In the genomic region with DNA sequence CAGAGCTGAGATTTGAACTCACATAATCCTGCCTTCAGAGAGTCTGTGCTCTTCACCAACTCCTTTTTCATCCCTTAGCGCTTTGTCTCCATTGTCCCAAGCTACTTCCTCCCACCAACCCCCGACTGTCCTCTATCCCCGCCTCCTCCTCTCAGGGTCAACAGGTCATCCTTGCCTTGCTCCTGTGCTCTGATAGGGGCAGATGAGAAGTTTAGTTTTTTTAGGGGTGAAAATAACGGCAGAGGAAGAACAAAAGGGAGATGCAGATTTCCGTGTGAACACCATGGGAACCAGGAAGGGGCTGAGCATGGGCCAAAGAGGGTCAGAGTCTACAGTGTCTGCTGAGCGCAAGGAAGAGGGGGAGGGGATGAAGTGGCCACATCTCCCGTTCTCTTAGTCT, we compare ENCODE assay signal across 2 cellular contexts.
TF ChIP-seq lines count a peak whose summit lies in the region.

No MANE protein-coding gene starts in this region.

TF ChIP-seq in GM23338, 12 proteins besides CTCF, POLR2A, EP300 and RAD21 (continued from another document):
- TF ChIP-seq, protein P1, sequence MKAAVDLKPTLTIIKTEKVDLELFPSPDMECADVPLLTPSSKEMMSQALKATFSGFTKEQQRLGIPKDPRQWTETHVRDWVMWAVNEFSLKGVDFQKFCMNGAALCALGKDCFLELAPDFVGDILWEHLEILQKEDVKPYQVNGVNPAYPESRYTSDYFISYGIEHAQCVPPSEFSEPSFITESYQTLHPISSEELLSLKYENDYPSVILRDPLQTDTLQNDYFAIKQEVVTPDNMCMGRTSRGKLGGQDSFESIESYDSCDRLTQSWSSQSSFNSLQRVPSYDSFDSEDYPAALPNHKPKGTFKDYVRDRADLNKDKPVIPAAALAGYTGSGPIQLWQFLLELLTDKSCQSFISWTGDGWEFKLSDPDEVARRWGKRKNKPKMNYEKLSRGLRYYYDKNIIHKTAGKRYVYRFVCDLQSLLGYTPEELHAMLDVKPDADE (IDR thresholded peaks at IDR 0.05): no peak

TF ChIP-seq in K562, 482 proteins besides CTCF, POLR2A, EP300 and RAD21 (continued from another document and continues in another):
- TF ChIP-seq, protein P2, sequence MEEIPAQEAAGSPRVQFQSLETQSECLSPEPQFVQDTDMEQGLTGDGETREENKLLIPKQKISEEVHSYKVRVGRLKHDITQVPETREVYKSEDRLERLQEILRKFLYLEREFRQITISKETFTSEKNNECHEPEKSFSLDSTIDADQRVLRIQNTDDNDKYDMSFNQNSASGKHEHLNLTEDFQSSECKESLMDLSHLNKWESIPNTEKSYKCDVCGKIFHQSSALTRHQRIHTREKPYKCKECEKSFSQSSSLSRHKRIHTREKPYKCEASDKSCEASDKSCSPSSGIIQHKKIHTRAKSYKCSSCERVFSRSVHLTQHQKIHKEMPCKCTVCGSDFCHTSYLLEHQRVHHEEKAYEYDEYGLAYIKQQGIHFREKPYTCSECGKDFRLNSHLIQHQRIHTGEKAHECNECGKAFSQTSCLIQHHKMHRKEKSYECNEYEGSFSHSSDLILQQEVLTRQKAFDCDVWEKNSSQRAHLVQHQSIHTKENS (CRISPR knock-in tag; IDR thresholded peaks at IDR 0.05): no peak
- TF ChIP-seq, protein P3, sequence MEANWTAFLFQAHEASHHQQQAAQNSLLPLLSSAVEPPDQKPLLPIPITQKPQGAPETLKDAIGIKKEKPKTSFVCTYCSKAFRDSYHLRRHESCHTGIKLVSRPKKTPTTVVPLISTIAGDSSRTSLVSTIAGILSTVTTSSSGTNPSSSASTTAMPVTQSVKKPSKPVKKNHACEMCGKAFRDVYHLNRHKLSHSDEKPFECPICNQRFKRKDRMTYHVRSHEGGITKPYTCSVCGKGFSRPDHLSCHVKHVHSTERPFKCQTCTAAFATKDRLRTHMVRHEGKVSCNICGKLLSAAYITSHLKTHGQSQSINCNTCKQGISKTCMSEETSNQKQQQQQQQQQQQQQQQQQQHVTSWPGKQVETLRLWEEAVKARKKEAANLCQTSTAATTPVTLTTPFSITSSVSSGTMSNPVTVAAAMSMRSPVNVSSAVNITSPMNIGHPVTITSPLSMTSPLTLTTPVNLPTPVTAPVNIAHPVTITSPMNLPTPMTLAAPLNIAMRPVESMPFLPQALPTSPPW (CRISPR knock-in tag; IDR thresholded peaks at IDR 0.05): peak; percentile 21; the same call in 1 of the 2 replicates
- TF ChIP-seq ZNF644 (tag; IDR thresholded peaks at IDR 0.05; ENCODE audit: low read depth): no peak
- no peak for TF ChIP-seq GATAD2B (IDR thresholded peaks at IDR 0.05; ENCODE audit: borderline replicate concordance)
- TF ChIP-seq EHMT2 (IDR thresholded peaks at IDR 0.05): peak; percentile 43; the same call in 1 of the 2 replicates
- TF ChIP-seq EGR1 (conservative IDR thresholded peaks at IDR 0.05): peak; percentile 56
- TF ChIP-seq NBN (IDR thresholded peaks at IDR 0.05; ENCODE audit: low read depth): 0 out of 2 replicates have a peak, but pooled peaks have one; percentile 19
- TF ChIP-seq NCOA6 (IDR thresholded peaks at IDR 0.05): no peak
- TF ChIP-seq SETDB1 (IDR thresholded peaks at IDR 0.05; ENCODE audit: low read length): no peak
- TF ChIP-seq, protein P4, sequence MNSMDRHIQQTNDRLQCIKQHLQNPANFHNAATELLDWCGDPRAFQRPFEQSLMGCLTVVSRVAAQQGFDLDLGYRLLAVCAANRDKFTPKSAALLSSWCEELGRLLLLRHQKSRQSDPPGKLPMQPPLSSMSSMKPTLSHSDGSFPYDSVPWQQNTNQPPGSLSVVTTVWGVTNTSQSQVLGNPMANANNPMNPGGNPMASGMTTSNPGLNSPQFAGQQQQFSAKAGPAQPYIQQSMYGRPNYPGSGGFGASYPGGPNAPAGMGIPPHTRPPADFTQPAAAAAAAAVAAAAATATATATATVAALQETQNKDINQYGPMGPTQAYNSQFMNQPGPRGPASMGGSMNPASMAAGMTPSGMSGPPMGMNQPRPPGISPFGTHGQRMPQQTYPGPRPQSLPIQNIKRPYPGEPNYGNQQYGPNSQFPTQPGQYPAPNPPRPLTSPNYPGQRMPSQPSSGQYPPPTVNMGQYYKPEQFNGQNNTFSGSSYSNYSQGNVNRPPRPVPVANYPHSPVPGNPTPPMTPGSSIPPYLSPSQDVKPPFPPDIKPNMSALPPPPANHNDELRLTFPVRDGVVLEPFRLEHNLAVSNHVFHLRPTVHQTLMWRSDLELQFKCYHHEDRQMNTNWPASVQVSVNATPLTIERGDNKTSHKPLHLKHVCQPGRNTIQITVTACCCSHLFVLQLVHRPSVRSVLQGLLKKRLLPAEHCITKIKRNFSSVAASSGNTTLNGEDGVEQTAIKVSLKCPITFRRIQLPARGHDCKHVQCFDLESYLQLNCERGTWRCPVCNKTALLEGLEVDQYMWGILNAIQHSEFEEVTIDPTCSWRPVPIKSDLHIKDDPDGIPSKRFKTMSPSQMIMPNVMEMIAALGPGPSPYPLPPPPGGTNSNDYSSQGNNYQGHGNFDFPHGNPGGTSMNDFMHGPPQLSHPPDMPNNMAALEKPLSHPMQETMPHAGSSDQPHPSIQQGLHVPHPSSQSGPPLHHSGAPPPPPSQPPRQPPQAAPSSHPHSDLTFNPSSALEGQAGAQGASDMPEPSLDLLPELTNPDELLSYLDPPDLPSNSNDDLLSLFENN (IDR thresholded peaks at IDR 0.05; ENCODE audit: low read depth in 2 of 2, low read length in 2 of 2): 0 out of 4 replicates have a peak, but pooled peaks of 1 of the 2 experiments have one; percentile 15
- TF ChIP-seq YY1 (IDR thresholded peaks at IDR 0.05; ENCODE audit: borderline replicate concordance in 1 of 3, control insufficient read depth in 1 of 3, extremely low read depth in 1 of 3, insufficient read depth in 3 of 3, insufficient read length in 1 of 3, insufficient replicate concordance in 2 of 3, low read depth in 1 of 3, low read length in 2 of 3): no peak
- TF ChIP-seq NR2C1 (IDR thresholded peaks at IDR 0.05): peak; percentile 82
- peak; percentile 80 for TF ChIP-seq NR2C1 (tag; IDR thresholded peaks at IDR 0.05)
- TF ChIP-seq, protein P5, sequence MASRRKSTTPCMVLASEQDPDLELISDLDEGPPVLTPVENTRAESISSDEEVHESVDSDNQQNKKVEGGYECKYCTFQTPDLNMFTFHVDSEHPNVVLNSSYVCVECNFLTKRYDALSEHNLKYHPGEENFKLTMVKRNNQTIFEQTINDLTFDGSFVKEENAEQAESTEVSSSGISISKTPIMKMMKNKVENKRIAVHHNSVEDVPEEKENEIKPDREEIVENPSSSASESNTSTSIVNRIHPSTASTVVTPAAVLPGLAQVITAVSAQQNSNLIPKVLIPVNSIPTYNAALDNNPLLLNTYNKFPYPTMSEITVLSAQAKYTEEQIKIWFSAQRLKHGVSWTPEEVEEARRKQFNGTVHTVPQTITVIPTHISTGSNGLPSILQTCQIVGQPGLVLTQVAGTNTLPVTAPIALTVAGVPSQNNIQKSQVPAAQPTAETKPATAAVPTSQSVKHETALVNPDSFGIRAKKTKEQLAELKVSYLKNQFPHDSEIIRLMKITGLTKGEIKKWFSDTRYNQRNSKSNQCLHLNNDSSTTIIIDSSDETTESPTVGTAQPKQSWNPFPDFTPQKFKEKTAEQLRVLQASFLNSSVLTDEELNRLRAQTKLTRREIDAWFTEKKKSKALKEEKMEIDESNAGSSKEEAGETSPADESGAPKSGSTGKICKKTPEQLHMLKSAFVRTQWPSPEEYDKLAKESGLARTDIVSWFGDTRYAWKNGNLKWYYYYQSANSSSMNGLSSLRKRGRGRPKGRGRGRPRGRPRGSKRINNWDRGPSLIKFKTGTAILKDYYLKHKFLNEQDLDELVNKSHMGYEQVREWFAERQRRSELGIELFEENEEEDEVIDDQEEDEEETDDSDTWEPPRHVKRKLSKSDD (conservative IDR thresholded peaks at IDR 0.05; ENCODE audit: low read length): no peak
- no peak for TF ChIP-seq TEAD4 (IDR thresholded peaks at IDR 0.05; ENCODE audit: low read length)
- TF ChIP-seq TEAD4 (CRISPR knock-in tag; IDR thresholded peaks at IDR 0.05; ENCODE audit: borderline replicate concordance): no peak
- no peak for TF ChIP-seq ZNF311 (CRISPR knock-in tag; IDR thresholded peaks at IDR 0.05)
- no peak for TF ChIP-seq PRMT5 (CRISPR knock-in tag; IDR thresholded peaks at IDR 0.05)
- no peak for TF ChIP-seq PTTG1 (tag; IDR thresholded peaks at IDR 0.05; ENCODE audit: low read depth)
- no peak for TF ChIP-seq ATF1 (CRISPR knock-in tag; IDR thresholded peaks at IDR 0.05)
- peak; percentile 24; the same call in 1 of the 2 replicates for TF ChIP-seq ATF1 (tag; IDR thresholded peaks at IDR 0.05)
- TF ChIP-seq, protein P6, sequence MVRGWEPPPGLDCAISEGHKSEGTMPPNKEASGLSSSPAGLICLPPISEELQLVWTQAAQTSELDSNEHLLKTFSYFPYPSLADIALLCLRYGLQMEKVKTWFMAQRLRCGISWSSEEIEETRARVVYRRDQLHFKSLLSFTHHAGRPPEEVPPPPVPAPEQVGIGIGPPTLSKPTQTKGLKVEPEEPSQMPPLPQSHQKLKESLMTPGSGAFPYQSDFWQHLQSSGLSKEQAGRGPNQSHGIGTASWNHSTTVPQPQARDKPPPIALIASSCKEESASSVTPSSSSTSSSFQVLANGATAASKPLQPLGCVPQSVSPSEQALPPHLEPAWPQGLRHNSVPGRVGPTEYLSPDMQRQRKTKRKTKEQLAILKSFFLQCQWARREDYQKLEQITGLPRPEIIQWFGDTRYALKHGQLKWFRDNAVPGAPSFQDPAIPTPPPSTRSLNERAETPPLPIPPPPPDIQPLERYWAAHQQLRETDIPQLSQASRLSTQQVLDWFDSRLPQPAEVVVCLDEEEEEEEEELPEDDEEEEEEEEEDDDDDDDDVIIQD (CRISPR knock-in tag; IDR thresholded peaks at IDR 0.05): no peak
- no peak for TF ChIP-seq TEAD1 (CRISPR knock-in tag; IDR thresholded peaks at IDR 0.05)
- TF ChIP-seq, protein P7, sequence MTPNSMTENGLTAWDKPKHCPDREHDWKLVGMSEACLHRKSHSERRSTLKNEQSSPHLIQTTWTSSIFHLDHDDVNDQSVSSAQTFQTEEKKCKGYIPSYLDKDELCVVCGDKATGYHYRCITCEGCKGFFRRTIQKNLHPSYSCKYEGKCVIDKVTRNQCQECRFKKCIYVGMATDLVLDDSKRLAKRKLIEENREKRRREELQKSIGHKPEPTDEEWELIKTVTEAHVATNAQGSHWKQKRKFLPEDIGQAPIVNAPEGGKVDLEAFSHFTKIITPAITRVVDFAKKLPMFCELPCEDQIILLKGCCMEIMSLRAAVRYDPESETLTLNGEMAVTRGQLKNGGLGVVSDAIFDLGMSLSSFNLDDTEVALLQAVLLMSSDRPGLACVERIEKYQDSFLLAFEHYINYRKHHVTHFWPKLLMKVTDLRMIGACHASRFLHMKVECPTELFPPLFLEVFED (CRISPR knock-in tag; conservative IDR thresholded peaks at IDR 0.05): no peak
- TF ChIP-seq ZNF3 (CRISPR knock-in tag; IDR thresholded peaks at IDR 0.05): no peak
- peak; percentile 68; the same call in 1 of the 2 replicates for TF ChIP-seq SPI1 (IDR thresholded peaks at IDR 0.05; ENCODE audit: borderline replicate concordance, low read depth, low read length)
- TF ChIP-seq POLR3A (IDR thresholded peaks at IDR 0.05; ENCODE audit: borderline replicate concordance, extremely low read depth, insufficient read depth, insufficient read length): no peak
- TF ChIP-seq, protein P8, sequence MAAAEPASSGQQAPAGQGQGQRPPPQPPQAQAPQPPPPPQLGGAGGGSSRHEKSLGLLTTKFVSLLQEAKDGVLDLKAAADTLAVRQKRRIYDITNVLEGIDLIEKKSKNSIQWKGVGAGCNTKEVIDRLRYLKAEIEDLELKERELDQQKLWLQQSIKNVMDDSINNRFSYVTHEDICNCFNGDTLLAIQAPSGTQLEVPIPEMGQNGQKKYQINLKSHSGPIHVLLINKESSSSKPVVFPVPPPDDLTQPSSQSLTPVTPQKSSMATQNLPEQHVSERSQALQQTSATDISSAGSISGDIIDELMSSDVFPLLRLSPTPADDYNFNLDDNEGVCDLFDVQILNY (CRISPR knock-in tag; IDR thresholded peaks at IDR 0.05): no peak
- no peak for TF ChIP-seq NR2F6 (CRISPR knock-in tag; IDR thresholded peaks at IDR 0.05)
- TF ChIP-seq HDAC1 (IDR thresholded peaks at IDR 0.05): 0 out of 4 replicates have a peak, but pooled peaks of 1 of the 2 experiments have one; percentile 13
- no peak for TF ChIP-seq CAMTA2 (CRISPR knock-in tag; conservative IDR thresholded peaks at IDR 0.05)
- TF ChIP-seq, protein P9, sequence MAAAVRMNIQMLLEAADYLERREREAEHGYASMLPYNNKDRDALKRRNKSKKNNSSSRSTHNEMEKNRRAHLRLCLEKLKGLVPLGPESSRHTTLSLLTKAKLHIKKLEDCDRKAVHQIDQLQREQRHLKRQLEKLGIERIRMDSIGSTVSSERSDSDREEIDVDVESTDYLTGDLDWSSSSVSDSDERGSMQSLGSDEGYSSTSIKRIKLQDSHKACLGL (CRISPR knock-in tag; IDR thresholded peaks at IDR 0.05; ENCODE audit: borderline replicate concordance, poor library complexity, severe bottlenecking): no peak
- TF ChIP-seq SRSF3 (IDR thresholded peaks at IDR 0.05; ENCODE audit: insufficient read depth, low read length): no peak
- TF ChIP-seq, protein P10, sequence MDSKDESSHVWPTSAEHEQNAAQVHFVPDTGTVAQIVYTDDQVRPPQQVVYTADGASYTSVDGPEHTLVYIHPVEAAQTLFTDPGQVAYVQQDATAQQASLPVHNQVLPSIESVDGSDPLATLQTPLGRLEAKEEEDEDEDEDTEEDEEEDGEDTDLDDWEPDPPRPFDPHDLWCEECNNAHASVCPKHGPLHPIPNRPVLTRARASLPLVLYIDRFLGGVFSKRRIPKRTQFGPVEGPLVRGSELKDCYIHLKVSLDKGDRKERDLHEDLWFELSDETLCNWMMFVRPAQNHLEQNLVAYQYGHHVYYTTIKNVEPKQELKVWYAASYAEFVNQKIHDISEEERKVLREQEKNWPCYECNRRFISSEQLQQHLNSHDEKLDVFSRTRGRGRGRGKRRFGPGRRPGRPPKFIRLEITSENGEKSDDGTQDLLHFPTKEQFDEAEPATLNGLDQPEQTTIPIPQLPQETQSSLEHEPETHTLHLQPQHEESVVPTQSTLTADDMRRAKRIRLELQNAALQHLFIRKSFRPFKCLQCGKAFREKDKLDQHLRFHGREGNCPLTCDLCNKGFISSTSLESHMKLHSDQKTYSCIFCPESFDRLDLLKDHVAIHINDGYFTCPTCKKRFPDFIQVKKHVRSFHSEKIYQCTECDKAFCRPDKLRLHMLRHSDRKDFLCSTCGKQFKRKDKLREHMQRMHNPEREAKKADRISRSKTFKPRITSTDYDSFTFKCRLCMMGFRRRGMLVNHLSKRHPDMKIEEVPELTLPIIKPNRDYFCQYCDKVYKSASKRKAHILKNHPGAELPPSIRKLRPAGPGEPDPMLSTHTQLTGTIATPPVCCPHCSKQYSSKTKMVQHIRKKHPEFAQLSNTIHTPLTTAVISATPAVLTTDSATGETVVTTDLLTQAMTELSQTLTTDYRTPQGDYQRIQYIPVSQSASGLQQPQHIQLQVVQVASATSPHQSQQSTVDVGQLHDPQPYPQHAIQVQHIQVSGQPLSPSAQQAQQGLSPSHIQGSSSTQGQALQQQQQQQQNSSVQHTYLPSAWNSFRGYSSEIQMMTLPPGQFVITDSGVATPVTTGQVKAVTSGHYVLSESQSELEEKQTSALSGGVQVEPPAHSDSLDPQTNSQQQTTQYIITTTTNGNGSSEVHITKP (IDR thresholded peaks at IDR 0.05; ENCODE audit: partially characterized antibody): no peak
- TF ChIP-seq, protein P11, sequence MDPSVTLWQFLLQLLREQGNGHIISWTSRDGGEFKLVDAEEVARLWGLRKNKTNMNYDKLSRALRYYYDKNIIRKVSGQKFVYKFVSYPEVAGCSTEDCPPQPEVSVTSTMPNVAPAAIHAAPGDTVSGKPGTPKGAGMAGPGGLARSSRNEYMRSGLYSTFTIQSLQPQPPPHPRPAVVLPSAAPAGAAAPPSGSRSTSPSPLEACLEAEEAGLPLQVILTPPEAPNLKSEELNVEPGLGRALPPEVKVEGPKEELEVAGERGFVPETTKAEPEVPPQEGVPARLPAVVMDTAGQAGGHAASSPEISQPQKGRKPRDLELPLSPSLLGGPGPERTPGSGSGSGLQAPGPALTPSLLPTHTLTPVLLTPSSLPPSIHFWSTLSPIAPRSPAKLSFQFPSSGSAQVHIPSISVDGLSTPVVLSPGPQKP (CRISPR knock-in tag; IDR thresholded peaks at IDR 0.05): no peak
